1 cellular context compared by ENCODE assay signal in the genomic region with DNA sequence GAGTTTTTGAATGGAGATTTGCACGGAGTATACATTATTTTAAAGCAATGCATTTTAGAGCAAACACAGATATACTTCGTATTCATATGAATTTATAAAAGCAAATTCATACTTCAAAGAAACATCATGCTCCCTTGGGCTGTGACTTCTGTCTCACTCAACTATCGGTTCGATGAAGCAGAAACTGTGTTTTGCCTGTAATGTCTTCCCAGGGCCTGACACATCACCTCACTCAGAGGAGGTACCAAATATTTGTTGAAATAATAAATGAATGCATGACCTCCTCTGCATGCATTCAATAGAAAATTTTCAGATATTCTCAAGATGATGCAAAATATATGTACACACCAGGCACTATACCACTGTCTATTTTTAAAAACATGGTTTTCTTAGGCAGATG.
TF ChIP-seq lines count a peak whose summit lies in the region.

No MANE protein-coding gene starts in this region.

TF ChIP-seq in IMR-90, 13 proteins besides CTCF, POLR2A, EP300 and RAD21:
- no peak for TF ChIP-seq CHD1 (IDR thresholded peaks at IDR 0.05; ENCODE audit: low read depth, low read length)
